Comparison of ENCODE assay signal across 9 cellular contexts in the genomic region with DNA sequence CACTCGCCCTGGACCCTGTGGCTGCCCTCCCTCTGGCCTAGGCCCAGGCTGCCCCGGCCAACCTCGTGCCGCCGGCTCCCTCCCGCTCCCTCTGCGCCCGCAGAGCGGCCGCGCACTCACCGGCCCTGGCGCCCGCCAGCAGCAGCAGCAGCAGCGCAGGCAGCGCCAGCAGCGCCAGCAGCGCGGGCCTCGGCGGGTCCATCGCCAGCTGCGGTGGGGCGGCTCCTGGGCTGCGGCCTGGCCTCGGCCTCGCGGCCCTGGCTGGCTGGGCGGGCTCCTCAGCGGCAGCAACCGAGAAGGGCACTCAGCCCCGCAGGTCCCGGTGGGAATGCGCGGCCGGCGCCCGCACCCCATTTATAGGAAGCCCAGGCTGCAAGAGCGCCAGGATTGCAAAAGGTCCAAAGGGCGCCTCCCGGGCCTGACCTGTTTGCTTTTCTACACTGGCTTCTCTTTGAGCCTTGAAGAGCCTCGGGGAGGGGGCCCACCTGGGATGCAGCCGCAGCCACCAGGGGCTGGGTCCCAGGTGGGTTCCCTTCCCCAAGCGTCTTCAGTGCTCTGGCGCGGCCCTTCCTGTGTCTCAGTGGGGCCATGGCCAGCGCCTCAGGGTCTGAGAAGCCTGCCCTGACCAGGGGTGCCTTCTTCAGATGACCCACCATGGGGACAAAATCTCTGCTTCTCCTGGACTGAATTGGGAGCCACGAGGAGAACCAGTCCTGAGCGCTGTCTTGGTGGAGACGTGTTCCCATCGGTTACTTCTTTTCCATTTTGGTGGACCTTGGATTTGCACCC. TPM values are rescaled to one million over a fixed set of nuclear protein-coding genes. Genes with fewer than 3 reads are reported as not detected.
A peak's percentile ranks its signal among the peaks of the same experiment; 100 is the strongest.
DNase-seq lines count a peak whose midpoint lies in the region; ATAC-seq, FAIRE-seq and TF ChIP-seq lines count a peak whose summit lies in the region.
"Had no signal": no experiment of that assay in that cellular context is flagged by ENCODE, and none has a peak within 500 bp of the region (broad histone marks: within the 10 kb centered on the region; RNA-seq: fewer than 3 reads in every experiment).

A gene with protein sequence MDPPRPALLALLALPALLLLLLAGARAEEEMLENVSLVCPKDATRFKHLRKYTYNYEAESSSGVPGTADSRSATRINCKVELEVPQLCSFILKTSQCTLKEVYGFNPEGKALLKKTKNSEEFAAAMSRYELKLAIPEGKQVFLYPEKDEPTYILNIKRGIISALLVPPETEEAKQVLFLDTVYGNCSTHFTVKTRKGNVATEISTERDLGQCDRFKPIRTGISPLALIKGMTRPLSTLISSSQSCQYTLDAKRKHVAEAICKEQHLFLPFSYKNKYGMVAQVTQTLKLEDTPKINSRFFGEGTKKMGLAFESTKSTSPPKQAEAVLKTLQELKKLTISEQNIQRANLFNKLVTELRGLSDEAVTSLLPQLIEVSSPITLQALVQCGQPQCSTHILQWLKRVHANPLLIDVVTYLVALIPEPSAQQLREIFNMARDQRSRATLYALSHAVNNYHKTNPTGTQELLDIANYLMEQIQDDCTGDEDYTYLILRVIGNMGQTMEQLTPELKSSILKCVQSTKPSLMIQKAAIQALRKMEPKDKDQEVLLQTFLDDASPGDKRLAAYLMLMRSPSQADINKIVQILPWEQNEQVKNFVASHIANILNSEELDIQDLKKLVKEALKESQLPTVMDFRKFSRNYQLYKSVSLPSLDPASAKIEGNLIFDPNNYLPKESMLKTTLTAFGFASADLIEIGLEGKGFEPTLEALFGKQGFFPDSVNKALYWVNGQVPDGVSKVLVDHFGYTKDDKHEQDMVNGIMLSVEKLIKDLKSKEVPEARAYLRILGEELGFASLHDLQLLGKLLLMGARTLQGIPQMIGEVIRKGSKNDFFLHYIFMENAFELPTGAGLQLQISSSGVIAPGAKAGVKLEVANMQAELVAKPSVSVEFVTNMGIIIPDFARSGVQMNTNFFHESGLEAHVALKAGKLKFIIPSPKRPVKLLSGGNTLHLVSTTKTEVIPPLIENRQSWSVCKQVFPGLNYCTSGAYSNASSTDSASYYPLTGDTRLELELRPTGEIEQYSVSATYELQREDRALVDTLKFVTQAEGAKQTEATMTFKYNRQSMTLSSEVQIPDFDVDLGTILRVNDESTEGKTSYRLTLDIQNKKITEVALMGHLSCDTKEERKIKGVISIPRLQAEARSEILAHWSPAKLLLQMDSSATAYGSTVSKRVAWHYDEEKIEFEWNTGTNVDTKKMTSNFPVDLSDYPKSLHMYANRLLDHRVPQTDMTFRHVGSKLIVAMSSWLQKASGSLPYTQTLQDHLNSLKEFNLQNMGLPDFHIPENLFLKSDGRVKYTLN (N-terminal part only) (minus strand): TSS at position 330 of the 789 bp plus-strand sequence. CDS start 128 bp downstream, at position 202.

- SMC1A ChIA-PET in GM12878 (lab: Charles Lee; ENCODE audit: uncharacterized antibody, unreplicated experiment) = no interaction called here

- TF ChIP-seq CTCF in GM12878 (IDR thresholded peaks at IDR 0.05 in 2 of 3, conservative IDR thresholded peaks at IDR 0.05 in 1 of 3; ENCODE audit: control insufficient read depth in 2 of 3, extremely low read depth in 1 of 3, insufficient read depth in 1 of 3, low read depth in 3 of 3, low read length in 3 of 3) = no peak

- DNase-seq in GM12878 (ENCODE audit: low read depth, low spot score) = no peak
- peak; percentile 74 for DNase-seq in left kidney (ENCODE audit: low read depth, low spot score)
- no peak for DNase-seq in stimulated activated naive B cell treated with anti-CD40 and anti-IgM and Interleukin-4, amounts not matched to agents 10 μg/mL and 1 μg/mL and 100 μg/mL, for 72 hours
- no peak for DNase-seq in amniotic stem cell (lab: John Stamatoyannopoulos, UW)
- no peak for DNase-seq in HAP-1 (ENCODE audit: low spot score in 2 of 2)
- DNase-seq in stimulated activated CD4-positive, alpha-beta T cell treated with anti-CD3 and anti-CD28 coated beads, Interleukin-2, amount 100 ng/mL, for 24 hours = no peak

- POLR2A ChIA-PET in GM12878 (lab: Charles Lee) = no interaction called here

- WGBS in GM12878 (ENCODE audit: insufficient coverage, insufficient replicate concordance, low lambda C conversion rate, missing lambda C conversion rate) = 24% methylated on average over 36 of the region's 51 CpGs

- ATAC-seq in HG03460 (IDR thresholded peaks at IDR 0.05; ENCODE audit: unreplicated experiment) (peak; percentile 12), GM12878 (peak; percentile 26; the same call in 1 of the 3 replicates)
- ATAC-seq in stimulated activated naive B cell treated with anti-CD40 and anti-IgM and Interleukin-4, amounts not matched to agents 10 μg/mL and 1 μg/mL and 100 μg/mL, for 72 hours (replicated peaks) = peak; percentile 8 to 45

- peak within 1 kb of the TSS; percentile 37 to 48 for H3K4me3 Mint-ChIP-seq in stimulated activated naive B cell treated with anti-CD40 and anti-IgM and Interleukin-4, amounts not matched to agents 10 μg/mL and 1 μg/mL and 100 μg/mL, for 72 hours
- H3K4me3 Mint-ChIP-seq: stimulated activated naive CD8-positive, alpha-beta T cell treated with anti-CD3 and anti-CD28 coated beads, Interleukin-15, Interleukin-2, amounts not matched to agents 100 ng/mL and 50 ng/mL, for 24 hours had no signal

- no peaks in the 10 kb centered on the region for H3K36me3 Mint-ChIP-seq in stimulated activated naive B cell treated with anti-CD40 and anti-IgM and Interleukin-4, amounts not matched to agents 10 μg/mL and 1 μg/mL and 100 μg/mL, for 72 hours

- no peak within 1 kb of the TSS for H3K4me2 ChIP-seq in GM12878 (ENCODE audit: control insufficient read depth, insufficient read depth)

- no peaks in the 10 kb centered on the region for H3K79me2 ChIP-seq in GM12878 (ENCODE audit: control insufficient read depth, insufficient read depth, low read length)

- no peaks in the 10 kb centered on the region for H3K36me3 ChIP-seq in GM12878 (ENCODE audit: control insufficient read depth in 2 of 2, insufficient read depth in 2 of 2, low read length in 1 of 2)
- H3K36me3 ChIP-seq in HAP-1 (replicated peaks) = no peaks in the 10 kb centered on the region
- H3K36me3 ChIP-seq: SJSA1 had no signal

- no peak for TF ChIP-seq RAD21 in GM12878 (IDR thresholded peaks at IDR 0.05; ENCODE audit: insufficient read depth, low read depth, low read length)

- H3K27ac Mint-ChIP-seq in stimulated activated naive B cell treated with anti-CD40 and anti-IgM and Interleukin-4, amounts not matched to agents 10 μg/mL and 1 μg/mL and 100 μg/mL, for 72 hours = no peak within 1 kb of the TSS
- H3K27ac Mint-ChIP-seq: stimulated activated naive CD8-positive, alpha-beta T cell treated with anti-CD3 and anti-CD28 coated beads, Interleukin-15, Interleukin-2, amounts not matched to agents 100 ng/mL and 50 ng/mL, for 24 hours had no signal

- in situ Hi-C loops in GM12878 (cut with MboI) = no loop called here
- in situ Hi-C loops in HAP-1 (cut with MboI; ENCODE audit: low sequenced_read_pairs) = loop anchor here (25.0 kb wide), 1 partner anchor 268 kb away; no protein-coding TSS in a partner anchor

- no peak within 1 kb of the TSS for H3K9ac ChIP-seq in GM12878 (ENCODE audit: control insufficient read depth, insufficient read depth, low read length)

- BruUV-seq in GM12878 (replicated peaks; lab: Mats Ljungman, UMichigan) = no TSS peak

- intact Hi-C loops in GM12878 (cut with micrococcal nuclease; ENCODE audit: unreplicated experiment) = loop anchor here (1.0 kb wide), 1 partner anchor 74 kb away; no protein-coding TSS in a partner anchor

- no peaks in the 10 kb centered on the region; a peak in 1 of 4 replicates for H3K27me3 ChIP-seq in GM12878 (replicated peaks in 1 of 2; ENCODE audit: control insufficient read depth in 2 of 2, insufficient read depth in 2 of 2, low read length in 1 of 2)
- H3K27me3 ChIP-seq in HAP-1 (ENCODE audit: low read depth) = no peaks in the 10 kb centered on the region

- no peak for TF ChIP-seq EP300 in GM12878 (IDR thresholded peaks at IDR 0.05; ENCODE audit: borderline replicate concordance in 1 of 2, control insufficient read depth in 1 of 2, low read depth in 2 of 2, low read length in 2 of 2)

- CTCF ChIA-PET in GM12878 (lab: Yijun Ruan, JAX) = interaction anchor here (0.7 to 2.9 kb wide), 5 partner anchors 19 to 273 kb away, joined by 3 to 37 read pairs (median 3); no protein-coding TSS in a partner anchor

- peaks cover 3 to 7% of the 10 kb centered on the region in 2 donors for H3K4me1 Mint-ChIP-seq in stimulated activated naive B cell treated with anti-CD40 and anti-IgM and Interleukin-4, amounts not matched to agents 10 μg/mL and 1 μg/mL and 100 μg/mL, for 72 hours

- RAD21 ChIA-PET in GM12878 (lab: Charles Lee; ENCODE audit: unreplicated experiment) = interaction anchor here (3.2 kb wide), 1 partner anchor 273 kb away, joined by 11 read pairs; no protein-coding TSS in a partner anchor

- no peaks in the 10 kb centered on the region for H3K4me1 ChIP-seq in GM12878 (ENCODE audit: control insufficient read depth, insufficient read depth, low read length)
- no peaks in the 10 kb centered on the region for H3K4me1 ChIP-seq in HAP-1

- H2AFZ ChIP-seq in GM12878 (ENCODE audit: control insufficient read depth, low read depth, low read length) = no peak within 1 kb of the TSS

- H3K27me3 Mint-ChIP-seq in stimulated activated naive B cell treated with anti-CD40 and anti-IgM and Interleukin-4, amounts not matched to agents 10 μg/mL and 1 μg/mL and 100 μg/mL, for 72 hours = peaks cover 38 to 39% of the 10 kb centered on the region in 2 donors

- H3K9me3 Mint-ChIP-seq in stimulated activated naive B cell treated with anti-CD40 and anti-IgM and Interleukin-4, amounts not matched to agents 10 μg/mL and 1 μg/mL and 100 μg/mL, for 72 hours = no peaks in the 10 kb centered on the region
- H3K9me3 Mint-ChIP-seq: stimulated activated naive CD8-positive, alpha-beta T cell treated with anti-CD3 and anti-CD28 coated beads, Interleukin-15, Interleukin-2, amounts not matched to agents 100 ng/mL and 50 ng/mL, for 24 hours had no signal

- no peaks in the 10 kb centered on the region for H4K20me1 ChIP-seq in GM12878 (ENCODE audit: control insufficient read depth, insufficient read depth)

- no peak for TF ChIP-seq POLR2A in GM12878 (IDR thresholded peaks at IDR 0.05; ENCODE audit: low read depth, low read length)

- no peaks in the 10 kb centered on the region for H3K9me3 ChIP-seq in GM12878 (replicated peaks; ENCODE audit: control insufficient read depth, insufficient read depth, low read length)
- no peaks in the 10 kb centered on the region for H3K9me3 ChIP-seq in HAP-1
- H3K9me3 ChIP-seq: SJSA1 had no signal

- H3K27ac ChIP-seq in GM12878 (ENCODE audit: control insufficient read depth, insufficient read depth) = no peak within 1 kb of the TSS
- H3K27ac ChIP-seq: SJSA1 had no signal

- FAIRE-seq in GM12878 (lab: Jason Lieb, UNC) = no peak

- H3K4me3 ChIP-seq in GM12878 (no peak within 1 kb of the TSS), HAP-1 (no peak within 1 kb of the TSS)
- H3K4me3 ChIP-seq: SJSA1 had no signal

RNA-seq across cellular contexts. Expression of the gene that starts here (rescaled TPM):
- not detected in 2 replicates for total RNA-seq in GM12878 (2013; cell fraction: nucleolus; rRNA removed)
- total RNA-seq in GM12878 (2014; rRNA removed) = not detected in 2 replicates
- total RNA-seq in GM12878 (2014; rRNA removed; fragmentation: Illumina TruSeq; extraction: Trizol) = not detected in 2 replicates
- total RNA-seq in GM12878 (2021) = 1.1 and 1.4 TPM in 2 replicates
- polyA plus RNA-seq in GM12878 (2011; ENCODE audit: low read depth) = not detected
- not detected in 2 replicates for polyA plus RNA-seq in GM12878 (2011; rRNA removed)
- 0.01 and 0.02 TPM in 2 replicates for polyA plus RNA-seq in GM12878 (2011; cell fraction: cytosol; rRNA removed)
- 0.01 and 0.03 TPM in 2 replicates for polyA plus RNA-seq in GM12878 (2011; cell fraction: nucleus; rRNA removed)
- polyA plus RNA-seq in GM12878 (2012) = not detected in 2 replicates
- polyA plus RNA-seq in GM12878 (2014; fragmentation: Illumina TruSeq; extraction: Trizol) = not detected in 2 replicates
- polyA plus RNA-seq in GM12878 (2014; fragmentation: Nextera tagmentation; extraction: Ambion mirVana) = not detected
- not detected in 2 replicates for polyA plus RNA-seq in GM12878 (2014; rRNA removed)
- polyA plus RNA-seq in GM12878 (2016; fragmentation: Nextera tagmentation; extraction: Ambion mirVana) = not detected
- under 0.01 and 0.07 TPM in 2 replicates for polyA minus RNA-seq in GM12878 (2011; rRNA and poly(A)+ RNA removed)
- not detected in 2 replicates for polyA minus RNA-seq in GM12878 (2011; cell fraction: cytosol; rRNA and poly(A)+ RNA removed)
- under 0.01 TPM in 1 of 2 replicates, not detected in the other for polyA minus RNA-seq in GM12878 (2011; cell fraction: nucleus; rRNA and poly(A)+ RNA removed)
- total RNA-seq: SJSA1 had no signal
